In the genomic region with DNA sequence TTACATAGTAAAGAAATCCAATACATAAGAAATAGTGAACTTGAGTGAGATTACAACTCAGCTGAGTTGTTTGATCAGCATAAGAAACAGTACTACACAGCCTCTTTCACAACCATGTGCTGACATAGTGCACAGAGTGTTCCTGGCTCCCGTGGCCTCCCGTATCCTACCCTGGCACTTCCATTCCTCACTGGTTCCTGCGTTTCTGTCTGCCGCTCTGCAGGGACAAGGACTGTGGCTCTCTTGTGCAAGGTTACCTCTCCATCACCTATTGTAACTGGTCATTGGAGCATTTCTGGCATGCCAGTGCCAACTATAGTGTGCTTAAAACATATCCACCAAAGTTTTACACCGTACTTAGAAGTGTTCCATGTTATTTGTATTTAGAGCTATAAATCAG, we compare ENCODE assay signal across 9 cellular contexts. TPM values are rescaled to one million over a fixed set of nuclear protein-coding genes. Genes with fewer than 3 reads are reported as not detected.
A peak's percentile ranks its signal among the peaks of the same experiment; 100 is the strongest.
DNase-seq lines count a peak whose midpoint lies in the region; ATAC-seq, FAIRE-seq and TF ChIP-seq lines count a peak whose summit lies in the region.
"Had no signal": no experiment of that assay in that cellular context is flagged by ENCODE, and none has a peak within 500 bp of the region (broad histone marks: within the 10 kb centered on the region; RNA-seq: fewer than 3 reads in every experiment).

No MANE protein-coding gene starts in this region.

- H3K27me3 ChIP-seq in SK-N-SH (ENCODE audit: insufficient read depth), result peaks cover 7% of the 10 kb centered on the region; the same call in 1 of the 2 replicates
- H3K27me3 ChIP-seq in pancreas, result no peaks in the 10 kb centered on the region
- no peaks in the 10 kb centered on the region for H3K27me3 ChIP-seq in colonic mucosa

- ATAC-seq in pancreas, result peak; percentile 69 to 81 (median 75)

- no peak overlapping the region for H2AFZ ChIP-seq in SK-N-SH (ENCODE audit: low read depth)

- intact Hi-C loops in pancreas (cut with DNase I) (loop anchor here in 2 of 3 donors (5.0 to 10.0 kb wide), 3 partner anchors 279 to 744 kb away; no protein-coding TSS in a partner anchor), colonic mucosa (cut with DNase I) (loop anchor here (5.0 to 10.0 kb wide), 5 partner anchors 44 to 652 kb away; a partner anchor contains a TSS)

- H3K9ac ChIP-seq in SK-N-SH (no peak overlapping the region), colonic mucosa (ENCODE audit: low read depth in 2 of 2, low read length in 2 of 2) (no peak overlapping the region)
- H3K9ac ChIP-seq: KMS-11 had no signal

- H3K27ac ChIP-seq in SK-N-SH (ENCODE audit: low read depth in 2 of 2, low read length in 1 of 2) (no peak overlapping the region), pancreas (no peak overlapping the region), colonic mucosa (no peak overlapping the region)
- H3K27ac ChIP-seq: KMS-11 had no signal

- H3K36me3 ChIP-seq in SK-N-SH (replicated peaks in 1 of 2; ENCODE audit: control insufficient read depth in 1 of 2, insufficient read depth in 2 of 2, low read length in 1 of 2), result no peaks in the 10 kb centered on the region
- no peaks in the 10 kb centered on the region for H3K36me3 ChIP-seq in pancreas
- no peaks in the 10 kb centered on the region for H3K36me3 ChIP-seq in colonic mucosa

- TF ChIP-seq CTCF in SK-N-SH (IDR thresholded peaks at IDR 0.05) (no peak), fibroblast of pulmonary artery (IDR thresholded peaks at IDR 0.05; ENCODE audit: low read length, missing control alignments) (no peak), pancreas (IDR thresholded peaks at IDR 0.05) (no peak), colonic mucosa (IDR thresholded peaks at IDR 0.05) (no peak)

- H3F3A ChIP-seq in SK-N-SH (replicated peaks; ENCODE audit: insufficient read depth), result no peaks in the 10 kb centered on the region

- no peaks in the 10 kb centered on the region for H4K20me1 ChIP-seq in SK-N-SH (ENCODE audit: insufficient read depth)

- H3K4me1 ChIP-seq in SK-N-SH (ENCODE audit: control insufficient read depth in 1 of 2, insufficient read depth in 2 of 2, low read depth in 1 of 2, low read length in 1 of 2) (no peaks in the 10 kb centered on the region), pancreas (peaks cover 8 to 15% (median 9%) of the 10 kb centered on the region in 3 donors), colonic mucosa (no peaks in the 10 kb centered on the region)

- POLR2A ChIA-PET in SK-N-SH (lab: Yijun Ruan, JAX), result no interaction called here

- TF ChIP-seq EP300 in SK-N-SH (IDR thresholded peaks at IDR 0.05; ENCODE audit: borderline replicate concordance in 1 of 2, low read depth in 1 of 2, low read length in 1 of 2), result no peak

- 21% methylated on average over 5 of the region's 5 CpGs for WGBS in SK-N-SH (ENCODE audit: low lambda C conversion rate)
- 28 to 38% methylated on average over 5 of the region's 5 CpGs for WGBS in pancreas, 2 donors

- CTCF ChIA-PET in SK-N-SH (lab: Yijun Ruan, JAX), result interaction anchor here (0.6 to 2.5 kb wide), 15 partner anchors 9 to 698 kb away, joined by 3 to 12 read pairs (median 5); no protein-coding TSS in a partner anchor

- peak; percentile 21 for DNase-seq in GM03348 (ENCODE audit: low spot score)
- no peak for DNase-seq in SK-N-SH
- DNase-seq in fibroblast of pulmonary artery (ENCODE audit: low read depth), result peak; percentile 61
- peak in 1 of 6 donors; percentile 22 for DNase-seq in pancreas
- DNase-seq in colonic mucosa, result no peak
- no peak for DNase-seq in DMS79 (lab: John Stamatoyannopoulos, UW)
- no peak for DNase-seq in NCI-H187 (lab: John Stamatoyannopoulos, UW)
- DNase-seq in stimulated activated CD4-positive, alpha-beta T cell treated with anti-CD3 and anti-CD28 coated beads, Interleukin-4, amount 100 ng/mL, for 4 hours, result no peak

- no peak for TF ChIP-seq RAD21 in SK-N-SH (IDR thresholded peaks at IDR 0.05; ENCODE audit: low read length)

- peak overlapping the region; percentile 39; the same call in 1 of the 2 replicates for H3K4me2 ChIP-seq in SK-N-SH
- H3K4me2 ChIP-seq: KMS-11 had no signal

- H3K79me2 ChIP-seq in SK-N-SH (ENCODE audit: insufficient read depth), result no peaks in the 10 kb centered on the region

- H3K4me3 ChIP-seq in SK-N-SH (ENCODE audit: low read depth in 2 of 2, low read length in 1 of 2) (no peak overlapping the region), fibroblast of pulmonary artery (replicated peaks; ENCODE audit: low read depth, low read length) (no peak overlapping the region), pancreas (no peak overlapping the region), colonic mucosa (no peak overlapping the region)

- no peak for FAIRE-seq in pancreas (lab: Jason Lieb, UNC)

- H3K9me3 ChIP-seq in SK-N-SH (no peaks in the 10 kb centered on the region), pancreas (no peaks in the 10 kb centered on the region), colonic mucosa (no peaks in the 10 kb centered on the region)

- no peaks in the 10 kb centered on the region for H3K9me2 ChIP-seq in SK-N-SH

TF ChIP-seq in SK-N-SH, 30 proteins besides CTCF, POLR2A, EP300 and RAD21:
- TF ChIP-seq GABPA (IDR thresholded peaks at IDR 0.05; ENCODE audit: low read depth) (no peak), SIN3A (IDR thresholded peaks at IDR 0.05; ENCODE audit: borderline replicate concordance, low read depth, low read length) (no peak), FOXJ3 (CRISPR knock-in tag; IDR thresholded peaks at IDR 0.05) (no peak), SMC3 (IDR thresholded peaks at IDR 0.05; ENCODE audit: low read depth, low read length) (no peak), JUND (IDR thresholded peaks at IDR 0.05) (no peak), ELF1 (IDR thresholded peaks at IDR 0.05) (no peak), GATA2 (CRISPR knock-in tag; IDR thresholded peaks at IDR 0.05) (no peak), NRF1 (IDR thresholded peaks at IDR 0.05; ENCODE audit: low read depth, low read length) (no peak), MEF2A (IDR thresholded peaks at IDR 0.05; ENCODE audit: borderline replicate concordance, low read depth) (no peak)
- TF ChIP-seq, protein P1, sequence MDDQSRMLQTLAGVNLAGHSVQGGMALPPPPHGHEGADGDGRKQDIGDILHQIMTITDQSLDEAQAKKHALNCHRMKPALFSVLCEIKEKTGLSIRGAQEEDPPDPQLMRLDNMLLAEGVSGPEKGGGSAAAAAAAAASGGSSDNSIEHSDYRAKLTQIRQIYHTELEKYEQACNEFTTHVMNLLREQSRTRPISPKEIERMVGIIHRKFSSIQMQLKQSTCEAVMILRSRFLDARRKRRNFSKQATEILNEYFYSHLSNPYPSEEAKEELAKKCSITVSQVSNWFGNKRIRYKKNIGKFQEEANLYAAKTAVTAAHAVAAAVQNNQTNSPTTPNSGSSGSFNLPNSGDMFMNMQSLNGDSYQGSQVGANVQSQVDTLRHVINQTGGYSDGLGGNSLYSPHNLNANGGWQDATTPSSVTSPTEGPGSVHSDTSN (IDR thresholded peaks at IDR 0.05), result no peak
- TF ChIP-seq, protein P2, sequence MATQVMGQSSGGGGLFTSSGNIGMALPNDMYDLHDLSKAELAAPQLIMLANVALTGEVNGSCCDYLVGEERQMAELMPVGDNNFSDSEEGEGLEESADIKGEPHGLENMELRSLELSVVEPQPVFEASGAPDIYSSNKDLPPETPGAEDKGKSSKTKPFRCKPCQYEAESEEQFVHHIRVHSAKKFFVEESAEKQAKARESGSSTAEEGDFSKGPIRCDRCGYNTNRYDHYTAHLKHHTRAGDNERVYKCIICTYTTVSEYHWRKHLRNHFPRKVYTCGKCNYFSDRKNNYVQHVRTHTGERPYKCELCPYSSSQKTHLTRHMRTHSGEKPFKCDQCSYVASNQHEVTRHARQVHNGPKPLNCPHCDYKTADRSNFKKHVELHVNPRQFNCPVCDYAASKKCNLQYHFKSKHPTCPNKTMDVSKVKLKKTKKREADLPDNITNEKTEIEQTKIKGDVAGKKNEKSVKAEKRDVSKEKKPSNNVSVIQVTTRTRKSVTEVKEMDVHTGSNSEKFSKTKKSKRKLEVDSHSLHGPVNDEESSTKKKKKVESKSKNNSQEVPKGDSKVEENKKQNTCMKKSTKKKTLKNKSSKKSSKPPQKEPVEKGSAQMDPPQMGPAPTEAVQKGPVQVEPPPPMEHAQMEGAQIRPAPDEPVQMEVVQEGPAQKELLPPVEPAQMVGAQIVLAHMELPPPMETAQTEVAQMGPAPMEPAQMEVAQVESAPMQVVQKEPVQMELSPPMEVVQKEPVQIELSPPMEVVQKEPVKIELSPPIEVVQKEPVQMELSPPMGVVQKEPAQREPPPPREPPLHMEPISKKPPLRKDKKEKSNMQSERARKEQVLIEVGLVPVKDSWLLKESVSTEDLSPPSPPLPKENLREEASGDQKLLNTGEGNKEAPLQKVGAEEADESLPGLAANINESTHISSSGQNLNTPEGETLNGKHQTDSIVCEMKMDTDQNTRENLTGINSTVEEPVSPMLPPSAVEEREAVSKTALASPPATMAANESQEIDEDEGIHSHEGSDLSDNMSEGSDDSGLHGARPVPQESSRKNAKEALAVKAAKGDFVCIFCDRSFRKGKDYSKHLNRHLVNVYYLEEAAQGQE (IDR thresholded peaks at IDR 0.05; ENCODE audit: low read depth, low read length), result no peak
- TF ChIP-seq, protein P3, sequence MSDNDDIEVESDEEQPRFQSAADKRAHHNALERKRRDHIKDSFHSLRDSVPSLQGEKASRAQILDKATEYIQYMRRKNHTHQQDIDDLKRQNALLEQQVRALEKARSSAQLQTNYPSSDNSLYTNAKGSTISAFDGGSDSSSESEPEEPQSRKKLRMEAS (IDR thresholded peaks at IDR 0.05; ENCODE audit: low read depth), result no peak

RNA-seq across cellular contexts. Expression of a gene that starts 46.3 kb away (rescaled TPM):
- 0.08 and 0.21 TPM in 2 replicates for polyA plus RNA-seq in SK-N-SH (2012; rRNA removed)
- 0.07 and 0.10 TPM in 2 replicates for polyA plus RNA-seq in SK-N-SH (2012; cell fraction: cytosol; rRNA removed)
- polyA plus RNA-seq in SK-N-SH (2012; cell fraction: nucleus; rRNA removed), result 0.33 and 0.40 TPM in 2 replicates
- total RNA-seq in pancreas, result 1 to 10 TPM in 4 of 6 donors, under 1 TPM in 2; 0.71 to 6.4 (median 1.5) TPM
- polyA plus RNA-seq in pancreas, result 1 to 10 TPM; 1.8 to 2.4 TPM
- total RNA-seq in colonic mucosa, result 1 to 10 TPM; 1.8 to 2.1 TPM

RNA-seq across cellular contexts. Expression of a gene that starts 46.7 kb away (rescaled TPM):
- polyA plus RNA-seq in SK-N-SH (2012; rRNA removed) (1.2 and 1.3 TPM in 2 replicates), pancreas (1 to 10 TPM; 2.2 to 3.9 TPM)
- 1.1 and 1.2 TPM in 2 replicates for polyA plus RNA-seq in SK-N-SH (2012; cell fraction: cytosol; rRNA removed)
- 1.1 and 2.6 TPM in 2 replicates for polyA plus RNA-seq in SK-N-SH (2012; cell fraction: nucleus; rRNA removed)
- total RNA-seq in pancreas (1 to 10 TPM; 1.3 to 7.5 (median 2.2) TPM), colonic mucosa (10 to 100 TPM in 1 of 2 donors, 1 to 10 TPM in 1; 2.0 to 11.1 TPM)

Comparison
In these comparisons a context has a peak if more than half of its experiments do, and no peak if none do; other contexts are left out.
1. DNase-seq: peak in GM03348 (single experiment) and fibroblast of pulmonary artery (single experiment); none in SK-N-SH (single experiment), colonic mucosa (single experiment), DMS79 (single experiment), NCI-H187 (0 of 2) and stimulated activated CD4-positive, alpha-beta T cell treated with anti-CD3 and anti-CD28 coated beads, Interleukin-4, amount 100 ng/mL, for 4 hours (0 of 2).